ENCODE assay signal across 19 cellular contexts in the genomic region with DNA sequence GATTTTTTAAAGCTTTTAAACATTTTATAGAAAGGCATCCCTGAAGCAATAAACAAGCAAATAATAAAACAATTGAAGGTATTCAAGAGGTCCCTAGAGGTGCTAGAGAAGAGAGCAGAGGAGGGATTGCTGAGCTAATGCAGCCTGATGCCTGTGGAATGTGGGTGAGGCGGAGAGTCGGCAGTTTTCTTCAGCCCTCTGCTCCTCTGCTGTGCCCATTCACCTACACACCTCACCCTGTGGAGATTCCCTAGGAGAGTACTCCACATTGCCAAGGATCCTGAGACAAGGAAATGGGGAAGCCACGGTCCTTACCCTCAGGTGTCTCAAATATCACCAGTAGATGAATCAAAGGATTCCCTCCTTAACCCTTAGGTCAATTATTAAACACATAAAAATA.
A peak's percentile ranks its signal among the peaks of the same experiment; 100 is the strongest.
DNase-seq lines count a peak whose midpoint lies in the region; ATAC-seq and TF ChIP-seq lines count a peak whose summit lies in the region.
"Had no signal": no experiment of that assay in that cellular context is flagged by ENCODE, and none has a peak within 500 bp of the region (broad histone marks: within the 10 kb centered on the region; RNA-seq: fewer than 3 reads in every experiment).

No MANE protein-coding gene starts in this region.

- no peak overlapping the region for H4K5ac ChIP-seq in H9 (ENCODE audit: insufficient read length, low read depth, low read length)

- intact Hi-C loops in spleen (cut with DNase I; ENCODE audit: low total_unique reads) = no loop called here

- H3K4me1 Mint-ChIP-seq in H9 (peaks cover 75 to 80% of the 10 kb centered on the region in 2 experiments), neural crest cell (peaks cover 86% of the 10 kb centered on the region), progenitor cell of endocrine pancreas (ENCODE audit: low read depth) (peaks cover 23% of the 10 kb centered on the region)

- peaks cover 13% of the 10 kb centered on the region; the same call in 1 of the 2 replicates for H3K4me1 ChIP-seq in H9 (ENCODE audit: insufficient read depth, low read length)
- H3K4me1 ChIP-seq in RWPE2 (ENCODE audit: insufficient read depth, poor library complexity, severe bottlenecking) = no peaks in the 10 kb centered on the region
- no peaks in the 10 kb centered on the region for H3K4me1 ChIP-seq in hepatocyte (ENCODE audit: insufficient read depth)
- no peaks in the 10 kb centered on the region for H3K4me1 ChIP-seq in spleen
- H3K4me1 ChIP-seq in HAP-1 = peaks cover 35% of the 10 kb centered on the region
- H3K4me1 ChIP-seq: Caco-2, Peyer's patch had no signal

- H3K4me2 ChIP-seq in H9 (ENCODE audit: insufficient read depth, insufficient read length, low read length) (no peak overlapping the region), hepatocyte (no peak overlapping the region)

- H2BK5ac ChIP-seq in H9 (ENCODE audit: insufficient read length, low read length) = no peak overlapping the region

- in situ Hi-C loops in HAP-1 (cut with MboI; ENCODE audit: low sequenced_read_pairs) = loop anchor here (25.0 kb wide), 1 partner anchor 203 kb away; a partner anchor contains a TSS

- H3K4me3 Mint-ChIP-seq in H9 (no peak overlapping the region), neural crest cell (peak overlapping the region; percentile 47), progenitor cell of endocrine pancreas (ENCODE audit: low read depth) (no peak overlapping the region)
- H3K4me3 Mint-ChIP-seq: HFFc6, IgD-negative memory B cell had no signal

- H2BK120ac ChIP-seq in H9 (ENCODE audit: low read depth, low read length, poor library complexity, severe bottlenecking) = no peak overlapping the region

- no peaks in the 10 kb centered on the region for H3K79me1 ChIP-seq in H9 (ENCODE audit: insufficient read depth, low read depth, low read length, poor library complexity, severe bottlenecking)

- H3K79me2 ChIP-seq in H9 (ENCODE audit: insufficient read depth, low read length) (no peaks in the 10 kb centered on the region), hepatocyte (no peaks in the 10 kb centered on the region)

- WGBS in H9 (ENCODE audit: extremely low coverage, insufficient read length, low lambda C conversion rate) = no CpG with 5 or more reads among the region's 3 CpGs
- 28% methylated on average over 3 of the region's 3 CpGs for WGBS in hepatocyte (ENCODE audit: low lambda C conversion rate, missing lambda C conversion rate)
- WGBS in spleen, 5 donors = 62 to 74% (median 64%) methylated on average over 3 of the region's 3 CpGs

- H4K20me1 ChIP-seq in H9 (ENCODE audit: control insufficient read depth, insufficient read depth, insufficient read length) (no peaks in the 10 kb centered on the region), hepatocyte (ENCODE audit: insufficient read depth, poor library complexity, severe bottlenecking) (no peaks in the 10 kb centered on the region)

- no peak overlapping the region for H3K9ac ChIP-seq in H9 (ENCODE audit: extremely low read depth, insufficient read length, low read length)

- TF ChIP-seq CTCF in H9 (conservative IDR thresholded peaks at IDR 0.05) = no peak
- TF ChIP-seq CTCF in RWPE2 (IDR thresholded peaks at IDR 0.05; ENCODE audit: poor library complexity, severe bottlenecking) = no peak
- no peak for TF ChIP-seq CTCF in hepatocyte (IDR thresholded peaks at IDR 0.05; ENCODE audit: poor library complexity)
- no peak for TF ChIP-seq CTCF in neural crest cell (conservative IDR thresholded peaks at IDR 0.05)
- TF ChIP-seq CTCF in spleen (IDR thresholded peaks at IDR 0.05 in 8 of 11, conservative IDR thresholded peaks at IDR 0.05 in 3 of 11) = no peak
- TF ChIP-seq CTCF in progenitor cell of endocrine pancreas (IDR thresholded peaks at IDR 0.05; ENCODE audit: unreplicated experiment) = no peak

- H3K27ac Mint-ChIP-seq in H9 = peak overlapping the region; percentile 52 to 90 (median 66); a peak in 5 of 7 replicates
- H3K27ac Mint-ChIP-seq in neural crest cell (ENCODE audit: unreplicated experiment) = peak overlapping the region; percentile 83
- no peak overlapping the region for H3K27ac Mint-ChIP-seq in progenitor cell of endocrine pancreas
- H3K27ac Mint-ChIP-seq: HFFc6, IgD-negative memory B cell had no signal

- H3K23me2 ChIP-seq in H9 (ENCODE audit: insufficient read length, low read depth, low read length, poor library complexity, severe bottlenecking) = no peaks in the 10 kb centered on the region

- no peak overlapping the region for H2AK5ac ChIP-seq in H9 (ENCODE audit: insufficient read length, low read length)

- ATAC-seq in RWPE2 (ENCODE audit: low read depth) = 0 out of 3 replicates have a peak, but pooled peaks have one; percentile 23
- ATAC-seq: SK-N-SH treated with all-trans-retinoic acid at 6 μM for 48 hours had no signal

- no peak for TF ChIP-seq POLR2A in spleen (IDR thresholded peaks at IDR 0.05)

- H3K27ac ChIP-seq in H9 (ENCODE audit: insufficient read length, low read depth, low read length) (no peak overlapping the region), RWPE2 (ENCODE audit: poor library complexity, severe bottlenecking) (no peak overlapping the region), hepatocyte (no peak overlapping the region), spleen (no peak overlapping the region)
- H3K27ac ChIP-seq: Peyer's patch had no signal

- H3K4ac ChIP-seq in H9 (ENCODE audit: low read depth, low read length) = no peak overlapping the region

- H4K8ac ChIP-seq in H9 (replicated peaks; ENCODE audit: insufficient read length, low read depth, low read length) = no peak overlapping the region

- no peak overlapping the region for H2BK15ac ChIP-seq in H9 (ENCODE audit: low read depth, low read length)

- H3K56ac ChIP-seq in H9 (ENCODE audit: insufficient read length, low read depth, low read length) = no peak overlapping the region

- H3K9me3 Mint-ChIP-seq in H9 (no peaks in the 10 kb centered on the region; a peak in 1 of 5 replicates), neural crest cell (no peaks in the 10 kb centered on the region), progenitor cell of endocrine pancreas (ENCODE audit: low read depth) (no peaks in the 10 kb centered on the region)

- H2BK12ac ChIP-seq in H9 (ENCODE audit: insufficient read length, low read depth, low read length) = no peak overlapping the region

- DNase-seq in H9 (peak; percentile 53), RWPE2 (ENCODE audit: low spot score) (no peak), hepatocyte (ENCODE audit: low spot score) (peak; percentile 8), neural crest cell (ENCODE audit: low read depth, low spot score) (no peak), spleen (no peak), HAP-1 (ENCODE audit: low spot score in 2 of 2) (no peak), progenitor cell of endocrine pancreas (ENCODE audit: low spot score, unreplicated experiment) (no peak)
- no peak for DNase-seq in activated CD4-positive, alpha-beta T cell treated with anti-CD3 and anti-CD28 coated beads, Interleukin-2, amount 50 U/mL, for 1 hour
- DNase-seq: AML-193, Caco-2, HFFc6, NCI-H1436 treated with DMSO at 0.1 percent for 48 hours, NCI-H2081, NCI-H446, NCI-H774, Peyer's patch, SHP77 had no signal

- no peak overlapping the region for H3T11ph ChIP-seq in H9 (ENCODE audit: low read length)

- no peaks in the 10 kb centered on the region for H3K36me3 ChIP-seq in RWPE2 (ENCODE audit: low read depth)
- no peaks in the 10 kb centered on the region for H3K36me3 ChIP-seq in hepatocyte (replicated peaks; ENCODE audit: insufficient read depth, low read depth)
- H3K36me3 ChIP-seq in spleen = no peaks in the 10 kb centered on the region
- H3K36me3 ChIP-seq in HAP-1 (replicated peaks) = no peaks in the 10 kb centered on the region
- H3K36me3 ChIP-seq: Peyer's patch had no signal

- H2AFZ ChIP-seq in H9 (ENCODE audit: low read length) = no peak overlapping the region
- no peak overlapping the region for H2AFZ ChIP-seq in hepatocyte

- H3K9me3 ChIP-seq in H9 (ENCODE audit: control insufficient read depth, low read depth, low read length) = no peaks in the 10 kb centered on the region
- H3K9me3 ChIP-seq in RWPE2 (ENCODE audit: severe bottlenecking) = no peaks in the 10 kb centered on the region
- no peaks in the 10 kb centered on the region for H3K9me3 ChIP-seq in hepatocyte (ENCODE audit: low read depth)
- H3K9me3 ChIP-seq in spleen = no peaks in the 10 kb centered on the region
- no peaks in the 10 kb centered on the region for H3K9me3 ChIP-seq in HAP-1
- H3K9me3 ChIP-seq: Caco-2, Peyer's patch had no signal

- H3K4me3 ChIP-seq in RWPE2 (ENCODE audit: severe bottlenecking) (no peak overlapping the region), hepatocyte (no peak overlapping the region), spleen (no peak overlapping the region), HAP-1 (no peak overlapping the region)
- H3K4me3 ChIP-seq: Peyer's patch had no signal

- H3K9me2 ChIP-seq in hepatocyte (replicated peaks; ENCODE audit: insufficient read depth) = no peaks in the 10 kb centered on the region

- H3K23ac ChIP-seq in H9 (ENCODE audit: insufficient read length, low read depth, low read length) = no peak overlapping the region

- H3K36me3 Mint-ChIP-seq in H9 (ENCODE audit: insufficient read depth in 1 of 3, low read depth in 3 of 3) = no peaks in the 10 kb centered on the region
- H3K36me3 Mint-ChIP-seq in neural crest cell (ENCODE audit: low read depth) = no peaks in the 10 kb centered on the region
- H3K36me3 Mint-ChIP-seq in progenitor cell of endocrine pancreas (ENCODE audit: insufficient read depth) = no peaks in the 10 kb centered on the region
- H3K36me3 Mint-ChIP-seq: IgD-negative memory B cell had no signal

- H3K18ac ChIP-seq in H9 (ENCODE audit: insufficient read length, low read depth, low read length) = no peak overlapping the region

- H3K27me3 ChIP-seq in H9 (ENCODE audit: insufficient read depth, low read length) = no peaks in the 10 kb centered on the region
- H3K27me3 ChIP-seq in RWPE2 (ENCODE audit: insufficient read depth, poor library complexity, severe bottlenecking) = no peaks in the 10 kb centered on the region
- no peaks in the 10 kb centered on the region for H3K27me3 ChIP-seq in hepatocyte
- H3K27me3 ChIP-seq in spleen (replicated peaks in 1 of 7) = peaks cover 0 to 4% (median 0%) of the 10 kb centered on the region in 7 donors
- no peaks in the 10 kb centered on the region for H3K27me3 ChIP-seq in HAP-1 (ENCODE audit: low read depth)
- H3K27me3 ChIP-seq: Peyer's patch had no signal

- H3K27me3 Mint-ChIP-seq in H9 (ENCODE audit: low read depth) (no peaks in the 10 kb centered on the region), neural crest cell (ENCODE audit: low read depth) (no peaks in the 10 kb centered on the region), progenitor cell of endocrine pancreas (no peaks in the 10 kb centered on the region)
- H3K27me3 Mint-ChIP-seq: IgD-negative memory B cell had no signal

- no peak overlapping the region for H4K91ac ChIP-seq in H9 (ENCODE audit: insufficient read length, low read depth, low read length)

- H2BK20ac ChIP-seq in H9 (ENCODE audit: low read depth, low read length, poor library complexity, severe bottlenecking) = no peak overlapping the region

- H3K14ac ChIP-seq in H9 (ENCODE audit: insufficient read depth, low read length) = no peak overlapping the region

Comparison
In these comparisons a context has a peak if more than half of its experiments do, and no peak if none do; other contexts are left out.
1. DNase-seq: peak in H9 (single experiment) and hepatocyte (single experiment); none in RWPE2 (single experiment), neural crest cell (single experiment), spleen (single experiment), activated CD4-positive, alpha-beta T cell treated with anti-CD3 and anti-CD28 coated beads, Interleukin-2, amount 50 U/mL, for 1 hour (single experiment), HAP-1 (0 of 2) and progenitor cell of endocrine pancreas (single experiment).